Comparison of ENCODE assay signal across 23 cellular contexts in the genomic region with DNA sequence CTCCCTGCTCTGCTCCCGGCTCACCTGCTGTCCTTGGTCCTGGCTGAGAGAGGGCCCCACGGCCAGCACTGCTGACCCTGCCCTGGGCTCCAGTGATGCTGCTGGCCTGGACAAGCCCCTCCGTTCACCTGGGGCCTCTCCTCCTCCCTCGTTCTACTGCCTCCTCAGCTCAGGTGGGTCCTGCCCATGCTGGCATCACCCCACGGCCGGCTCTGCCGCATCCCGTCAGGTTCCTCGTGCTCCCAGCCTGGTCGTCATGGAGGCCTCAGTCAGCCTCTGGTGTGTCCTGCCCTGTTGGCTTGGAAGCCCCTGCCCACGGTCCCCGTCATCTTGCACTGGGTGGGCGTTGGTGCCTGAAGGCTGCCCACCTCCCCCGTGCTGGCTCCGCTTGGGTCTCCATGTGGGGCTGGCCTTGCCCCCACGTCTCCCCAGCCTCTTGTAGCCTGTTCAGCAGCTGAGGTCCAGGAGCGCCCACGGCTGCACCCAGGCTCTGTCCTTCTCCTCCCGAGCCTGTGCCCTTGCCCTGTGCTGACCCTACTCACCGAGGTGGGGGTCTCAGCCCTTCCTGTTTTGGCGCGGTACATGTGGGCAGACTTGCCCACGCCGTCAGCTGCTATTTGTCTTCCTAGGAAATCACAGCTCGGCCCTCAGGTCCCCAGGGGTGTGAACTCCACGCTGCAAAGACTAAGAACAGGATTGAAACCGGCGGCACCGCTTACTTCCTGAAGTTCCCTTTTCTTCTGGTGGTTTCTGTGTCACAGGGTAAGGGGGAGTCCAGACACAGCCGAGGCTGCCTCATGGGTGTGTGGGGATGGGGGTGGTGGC.
A peak's percentile ranks its signal among the peaks of the same experiment; 100 is the strongest.
DNase-seq lines count a peak whose midpoint lies in the region; ATAC-seq and TF ChIP-seq lines count a peak whose summit lies in the region.
"Had no signal": no experiment of that assay in that cellular context is flagged by ENCODE, and none has a peak within 500 bp of the region (broad histone marks: within the 10 kb centered on the region; RNA-seq: fewer than 3 reads in every experiment).

No MANE protein-coding gene starts in this region.

- H3K4me1 ChIP-seq in upper lobe of left lung = no peaks in the 10 kb centered on the region
- H3K4me1 ChIP-seq: foreskin keratinocyte, neural progenitor cell had no signal

- H3K27me3 ChIP-seq in upper lobe of left lung = no peaks in the 10 kb centered on the region
- H3K27me3 ChIP-seq: foreskin keratinocyte, neural progenitor cell had no signal

- no peak overlapping the region for H3K4me3 ChIP-seq in upper lobe of left lung
- H3K4me3 ChIP-seq: neural progenitor cell, PC-9 had no signal

- no peaks in the 10 kb centered on the region for H3K9me3 Mint-ChIP-seq in natural killer cell treated with Interleukin-12 subunit alpha and Interleukin-12 subunit beta and Interleukin-15 and Interleukin-18, amount 100 ng/mL, for 72 hours
- H3K9me3 Mint-ChIP-seq in natural killer cell = no peaks in the 10 kb centered on the region
- H3K9me3 Mint-ChIP-seq in IgD-negative memory B cell = peaks cover 0 to 4% (median 0%) of the 10 kb centered on the region in 3 donors
- H3K9me3 Mint-ChIP-seq: activated naive CD4-positive, alpha-beta T cell treated with anti-CD3 and anti-CD28 coated beads, Interleukin-2, amount 50 U/mL, for 24 hours had no signal

- TF ChIP-seq CTCF in natural killer cell (IDR thresholded peaks at IDR 0.05) (no peak), upper lobe of left lung (IDR thresholded peaks at IDR 0.05) (no peak), GM13976 (IDR thresholded peaks at IDR 0.05; ENCODE audit: borderline replicate concordance, control extremely low read depth, extremely low read depth, insufficient read depth, missing control alignments) (no peak)

- peak; percentile 5 to 40 for ATAC-seq in natural killer cell treated with Interleukin-12 subunit alpha and Interleukin-12 subunit beta and Interleukin-15 and Interleukin-18, amount 100 ng/mL, for 72 hours
- no peak for ATAC-seq in natural killer cell
- ATAC-seq in left lobe of liver = peak; percentile 4
- ATAC-seq in upper lobe of left lung (ENCODE audit: low FRiP score in 2 of 2) = peak; percentile 5 to 20
- ATAC-seq in GM19324 (IDR thresholded peaks at IDR 0.05; ENCODE audit: low FRiP score, unreplicated experiment) = no peak
- ATAC-seq: foreskin keratinocyte had no signal

- no peak overlapping the region for H3K4me3 Mint-ChIP-seq in natural killer cell treated with Interleukin-12 subunit alpha and Interleukin-12 subunit beta and Interleukin-15 and Interleukin-18, amount 100 ng/mL, for 72 hours
- H3K4me3 Mint-ChIP-seq in natural killer cell = no peak overlapping the region
- H3K4me3 Mint-ChIP-seq in IgD-negative memory B cell = peak overlapping the region; percentile 97 to 100 (median 100)
- H3K4me3 Mint-ChIP-seq: activated naive CD4-positive, alpha-beta T cell treated with anti-CD3 and anti-CD28 coated beads, Interleukin-2, amount 50 U/mL, for 24 hours; brain; neural progenitor cell had no signal

- no peak for DNase-seq in natural killer cell treated with Interleukin-12 subunit alpha and Interleukin-12 subunit beta and Interleukin-15 and Interleukin-18, amount 100 ng/mL, for 72 hours (ENCODE audit: low spot score)
- no peak for DNase-seq in natural killer cell
- no peak for DNase-seq in left lobe of liver (ENCODE audit: low spot score)
- peak; percentile 19 to 70 for DNase-seq in upper lobe of left lung
- DNase-seq in GM13976 (ENCODE audit: low spot score) = no peak
- DNase-seq in activated CD4-positive, alpha-beta T cell treated with anti-CD3 and anti-CD28 coated beads, Interleukin-2, amount 50 U/mL, for 4 hours = no peak
- DNase-seq: activated CD4-positive, alpha-beta T cell treated with anti-CD3 and anti-CD28 coated beads, Interleukin-2, amount 50 U/mL, for 48 hours; activated T-cell treated with anti-CD3 and anti-CD28 coated beads for 4 hours; cortex of kidney; foreskin keratinocyte; hypothalamus; NCI-H1436 treated with DMSO at 0.1 percent for 48 hours; NCI-H748 treated with DMSO at 0.1 percent for 48 hours; PC-9; retina; SK-N-SH; stimulated activated CD4-positive, alpha-beta T cell treated with anti-CD3 and anti-CD28 coated beads, Interleukin-15, amount 100 ng/mL, for 24 hours; stimulated activated naive CD4-positive, alpha-beta T cell treated with Interleukin-2 at 50 U/mL for 16 hours had no signal

- WGBS in upper lobe of left lung, 2 donors = 78 to 80% methylated on average over 22 to 26 of the region's 30 CpGs

- no peaks in the 10 kb centered on the region for H3K36me3 ChIP-seq in upper lobe of left lung
- H3K36me3 ChIP-seq: neural progenitor cell had no signal

- H3K36me3 Mint-ChIP-seq in natural killer cell treated with Interleukin-12 subunit alpha and Interleukin-12 subunit beta and Interleukin-15 and Interleukin-18, amount 100 ng/mL, for 72 hours = no peaks in the 10 kb centered on the region
- H3K36me3 Mint-ChIP-seq in natural killer cell (no peaks in the 10 kb centered on the region), IgD-negative memory B cell (peaks cover 14% of the 10 kb centered on the region)
- H3K36me3 Mint-ChIP-seq: activated naive CD4-positive, alpha-beta T cell treated with anti-CD3 and anti-CD28 coated beads, Interleukin-2, amount 50 U/mL, for 24 hours; brain had no signal

- intact Hi-C loops in natural killer cell (cut with micrococcal nuclease) = no loop called here

- H3K27me3 Mint-ChIP-seq in natural killer cell treated with Interleukin-12 subunit alpha and Interleukin-12 subunit beta and Interleukin-15 and Interleukin-18, amount 100 ng/mL, for 72 hours = no peaks in the 10 kb centered on the region
- H3K27me3 Mint-ChIP-seq in natural killer cell (ENCODE audit: low read depth in 2 of 2) (peaks cover 0 to 2% of the 10 kb centered on the region in 2 donors), IgD-negative memory B cell (no peaks in the 10 kb centered on the region)

- H3K9me3 ChIP-seq in upper lobe of left lung = no peaks in the 10 kb centered on the region
- H3K9me3 ChIP-seq: SK-N-SH had no signal

- H3K4me1 Mint-ChIP-seq in natural killer cell treated with Interleukin-12 subunit alpha and Interleukin-12 subunit beta and Interleukin-15 and Interleukin-18, amount 100 ng/mL, for 72 hours (ENCODE audit: low read depth in 2 of 2) = peaks cover 4 to 10% of the 10 kb centered on the region in 2 donors
- H3K4me1 Mint-ChIP-seq in natural killer cell (peaks cover 0 to 16% of the 10 kb centered on the region in 2 donors), IgD-negative memory B cell (peaks cover 8 to 15% (median 10%) of the 10 kb centered on the region in 3 donors)
- H3K4me1 Mint-ChIP-seq: activated naive CD4-positive, alpha-beta T cell treated with anti-CD3 and anti-CD28 coated beads, Interleukin-2, amount 50 U/mL, for 24 hours; brain; neural progenitor cell had no signal

- no peak for TF ChIP-seq POLR2A in upper lobe of left lung (IDR thresholded peaks at IDR 0.05)

- no peak for TF ChIP-seq EP300 in upper lobe of left lung (IDR thresholded peaks at IDR 0.05)

- in situ Hi-C loops in GM13976 (cut with MboI; ENCODE audit: low sequenced_read_pairs, unreplicated experiment) = no loop called here

- no peak overlapping the region for H3K27ac ChIP-seq in upper lobe of left lung
- H3K27ac ChIP-seq: foreskin keratinocyte, neural progenitor cell, PC-9 had no signal

- no peak overlapping the region for H3K27ac Mint-ChIP-seq in natural killer cell treated with Interleukin-12 subunit alpha and Interleukin-12 subunit beta and Interleukin-15 and Interleukin-18, amount 100 ng/mL, for 72 hours
- H3K27ac Mint-ChIP-seq in natural killer cell = no peak overlapping the region
- H3K27ac Mint-ChIP-seq in IgD-negative memory B cell = peak overlapping the region; percentile 93 to 98 (median 96)
- H3K27ac Mint-ChIP-seq: activated naive CD4-positive, alpha-beta T cell treated with anti-CD3 and anti-CD28 coated beads, Interleukin-2, amount 50 U/mL, for 24 hours; brain; neural progenitor cell had no signal

Comparison
In these comparisons a context has a peak if more than half of its experiments do, and no peak if none do; other contexts are left out.
1. ATAC-seq: peak in natural killer cell treated with Interleukin-12 subunit alpha and Interleukin-12 subunit beta and Interleukin-15 and Interleukin-18, amount 100 ng/mL, for 72 hours (2 of 2), left lobe of liver (single experiment) and upper lobe of left lung (2 of 2); none in natural killer cell (0 of 3) and GM19324 (single experiment).
2. DNase-seq: peak in upper lobe of left lung (2 of 2); none in natural killer cell treated with Interleukin-12 subunit alpha and Interleukin-12 subunit beta and Interleukin-15 and Interleukin-18, amount 100 ng/mL, for 72 hours (single experiment), natural killer cell (single experiment), left lobe of liver (single experiment), GM13976 (single experiment) and activated CD4-positive, alpha-beta T cell treated with anti-CD3 and anti-CD28 coated beads, Interleukin-2, amount 50 U/mL, for 4 hours (0 of 2).
3. H3K27ac Mint-ChIP-seq: peak in IgD-negative memory B cell (3 of 3); none in natural killer cell treated with Interleukin-12 subunit alpha and Interleukin-12 subunit beta and Interleukin-15 and Interleukin-18, amount 100 ng/mL, for 72 hours (0 of 2) and natural killer cell (0 of 2).
4. H3K4me3 Mint-ChIP-seq: peak in IgD-negative memory B cell (4 of 4); none in natural killer cell treated with Interleukin-12 subunit alpha and Interleukin-12 subunit beta and Interleukin-15 and Interleukin-18, amount 100 ng/mL, for 72 hours (single experiment) and natural killer cell (single experiment).